ENCODE assay signal across 27 cellular contexts in the genomic region with DNA sequence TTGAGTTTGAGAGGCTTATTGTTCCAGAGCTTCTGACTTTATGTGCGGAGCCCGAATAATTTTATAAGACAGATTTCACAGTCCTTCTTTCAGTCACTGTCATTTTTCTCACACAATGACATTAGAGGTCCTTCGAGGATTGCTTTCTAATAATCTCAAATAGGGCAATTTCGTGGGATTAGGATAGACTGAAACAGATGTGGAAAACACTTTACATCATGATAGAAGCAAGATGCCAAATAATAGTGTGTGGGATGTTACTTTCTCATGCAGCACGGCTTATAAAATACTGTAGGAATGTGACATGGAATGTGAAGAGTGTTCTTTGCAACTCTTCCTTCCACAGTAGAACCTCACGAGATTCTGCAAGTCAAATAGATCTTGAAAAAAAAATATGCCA.
A peak's percentile ranks its signal among the peaks of the same experiment; 100 is the strongest.
DNase-seq lines count a peak whose midpoint lies in the region; ATAC-seq and TF ChIP-seq lines count a peak whose summit lies in the region.
"Had no signal": no experiment of that assay in that cellular context is flagged by ENCODE, and none has a peak within 500 bp of the region (broad histone marks: within the 10 kb centered on the region; RNA-seq: fewer than 3 reads in every experiment).

No MANE protein-coding gene starts in this region.

- H3K9me3 ChIP-seq in T-helper 17 cell (ENCODE audit: control insufficient read depth, low read length, poor library complexity, severe bottlenecking), result no peaks in the 10 kb centered on the region
- H3K9me3 ChIP-seq: BLaER1, colonic mucosa, tibial artery had no signal

- no peaks in the 10 kb centered on the region for H3K36me3 Mint-ChIP-seq in T-helper 17 cell (ENCODE audit: low read depth)
- H3K36me3 Mint-ChIP-seq: mesothelial cell of epicardium; naive thymus-derived CD8-positive, alpha-beta T cell had no signal

- no peak for ATAC-seq in T-helper 17 cell
- ATAC-seq: effector memory CD8-positive, alpha-beta T cell; left ventricle myocardium superior; naive thymus-derived CD8-positive, alpha-beta T cell; stimulated activated naive CD8-positive, alpha-beta T cell treated with anti-CD3 and anti-CD28 coated beads, Interleukin-15, amount 100 ng/mL, for 72 hours had no signal

- no peak overlapping the region for H3K27ac Mint-ChIP-seq in T-helper 17 cell
- H3K27ac Mint-ChIP-seq: activated T-cell treated with anti-CD3 and anti-CD28 coated beads, Interleukin-2, amount 50 U/mL, for 24 hours; effector memory CD8-positive, alpha-beta T cell; mesothelial cell of epicardium; naive thymus-derived CD8-positive, alpha-beta T cell; stimulated activated naive CD8-positive, alpha-beta T cell treated with anti-CD3 and anti-CD28 coated beads, Interleukin-15, amount 100 ng/mL, for 72 hours had no signal

- no peaks in the 10 kb centered on the region for H3K27me3 Mint-ChIP-seq in T-helper 17 cell
- H3K27me3 Mint-ChIP-seq: activated T-cell treated with anti-CD3 and anti-CD28 coated beads, Interleukin-2, amount 50 U/mL, for 24 hours; effector memory CD8-positive, alpha-beta T cell; naive thymus-derived CD8-positive, alpha-beta T cell; stimulated activated naive CD8-positive, alpha-beta T cell treated with anti-CD3 and anti-CD28 coated beads, Interleukin-15, amount 100 ng/mL, for 72 hours had no signal

- no peaks in the 10 kb centered on the region for H3K4me1 Mint-ChIP-seq in T-helper 17 cell
- H3K4me1 Mint-ChIP-seq: naive thymus-derived CD8-positive, alpha-beta T cell; stimulated activated naive CD8-positive, alpha-beta T cell treated with anti-CD3 and anti-CD28 coated beads, Interleukin-15, amount 100 ng/mL, for 72 hours had no signal

- DNase-seq in AG10803 (ENCODE audit: low read depth), result peak; percentile 84
- peak; percentile 26 for DNase-seq in LHCN-M2 (ENCODE audit: low read depth)
- peak; percentile 57 for DNase-seq in choroid plexus epithelial cell (ENCODE audit: low read depth)
- DNase-seq in myocyte (ENCODE audit: low read depth), result peak; percentile 50
- DNase-seq in T-helper 17 cell, result no peak
- no peak for DNase-seq in COLO829 (ENCODE audit: low spot score)
- DNase-seq in stimulated activated CD4-positive, alpha-beta T cell treated with anti-CD3 and anti-CD28 coated beads, Interleukin-2, amount 100 ng/mL, for 48 hours, result no peak
- DNase-seq in NCI-H446 treated with DMSO at 0.1 percent for 48 hours (lab: John Stamatoyannopoulos, UW), result no peak
- DNase-seq: activated CD4-positive, alpha-beta T cell treated with anti-CD3 and anti-CD28 coated beads for 48 hours; activated gamma-delta T cell treated with Interleukin-2 at 50 U/mL for 16 hours; activated T-cell treated with anti-CD3 and anti-CD28 coated beads, Interleukin-2, amount 50 U/mL, for 24 hours; colonic mucosa; COR-L47; effector memory CD8-positive, alpha-beta T cell; GF-D8; islet precursor cell; left ventricle myocardium superior; naive thymus-derived CD8-positive, alpha-beta T cell; NCI-H146; Right ventricle myocardium superior; stimulated activated naive CD8-positive, alpha-beta T cell treated with anti-CD3 and anti-CD28 coated beads, Interleukin-15, amount 100 ng/mL, for 72 hours; T-helper 9 cell; tibial artery; WERI-Rb-1 had no signal

- H3K4me3 ChIP-seq in AG10803 (ENCODE audit: low read length), result no peak overlapping the region
- H3K4me3 ChIP-seq in choroid plexus epithelial cell (ENCODE audit: low read depth, low read length), result no peak overlapping the region
- H3K4me3 ChIP-seq: BLaER1, colonic mucosa, skin epidermis, tibial artery had no signal

- H3K4me3 Mint-ChIP-seq in T-helper 17 cell, result no peak overlapping the region
- H3K4me3 Mint-ChIP-seq: activated T-cell treated with anti-CD3 and anti-CD28 coated beads, Interleukin-2, amount 50 U/mL, for 24 hours; effector memory CD8-positive, alpha-beta T cell; mesothelial cell of epicardium; naive thymus-derived CD8-positive, alpha-beta T cell; stimulated activated naive CD8-positive, alpha-beta T cell treated with anti-CD3 and anti-CD28 coated beads, Interleukin-15, amount 100 ng/mL, for 72 hours had no signal

- TF ChIP-seq CTCF in AG10803 (conservative IDR thresholded peaks at IDR 0.05; ENCODE audit: low read length) (no peak), choroid plexus epithelial cell (conservative IDR thresholded peaks at IDR 0.05; ENCODE audit: low read depth, low read length) (no peak)

Comparison
In these comparisons a context has a peak if more than half of its experiments do, and no peak if none do; other contexts are left out.
1. DNase-seq: peak in AG10803 (single experiment), LHCN-M2 (single experiment), choroid plexus epithelial cell (single experiment) and myocyte (single experiment); none in T-helper 17 cell (0 of 3), COLO829 (single experiment), stimulated activated CD4-positive, alpha-beta T cell treated with anti-CD3 and anti-CD28 coated beads, Interleukin-2, amount 100 ng/mL, for 48 hours (0 of 2) and NCI-H446 treated with DMSO at 0.1 percent for 48 hours (single experiment).